8 cellular contexts compared by ENCODE assay signal in the genomic region with DNA sequence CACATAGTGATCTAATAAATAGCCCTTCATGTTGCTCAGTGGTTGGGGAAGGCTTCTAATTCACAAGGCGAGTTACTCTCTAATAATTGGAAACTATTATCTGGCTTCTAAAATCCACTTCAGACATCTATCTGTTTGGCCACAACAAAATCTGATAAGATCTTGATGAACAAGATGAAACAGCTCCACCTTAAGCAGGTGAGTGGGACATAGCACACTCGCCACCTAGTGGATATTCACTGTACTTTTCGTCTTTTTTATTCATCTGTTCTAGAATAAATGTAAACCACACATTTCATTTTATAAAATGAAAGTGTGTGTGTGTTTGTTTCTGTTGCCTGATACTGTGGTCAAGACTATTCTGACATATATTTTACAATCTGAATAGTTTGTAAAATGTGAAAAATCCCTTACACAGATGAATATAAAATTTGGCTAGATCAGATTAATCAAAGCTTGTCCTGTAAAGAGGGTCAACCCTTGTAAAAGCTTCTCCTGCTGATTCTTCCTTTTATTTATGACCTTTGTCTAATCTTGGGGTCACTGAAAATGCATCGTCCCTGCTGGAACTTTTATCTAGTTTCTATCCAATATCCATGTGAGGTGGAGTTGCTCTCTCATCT. TPM values are rescaled to one million over a fixed set of nuclear protein-coding genes. Genes with fewer than 3 reads are reported as not detected.
DNase-seq lines count a peak whose midpoint lies in the region; ATAC-seq and TF ChIP-seq lines count a peak whose summit lies in the region.

No MANE protein-coding gene starts in this region.

- H3K27me3 ChIP-seq in right atrium auricular region (no peaks in the 10 kb centered on the region), MM.1S (replicated peaks; ENCODE audit: insufficient read depth, low read length) (no peaks in the 10 kb centered on the region), ovary (no peaks in the 10 kb centered on the region)

- DNase-seq in right atrium auricular region (ENCODE audit: low spot score), result no peak
- DNase-seq in left ventricle myocardium superior, result no peak
- peak; percentile 37 for DNase-seq in HEK293T (ENCODE audit: extremely low spot score)
- DNase-seq in MM.1S, result peak; percentile 79
- peak; percentile 66 for DNase-seq in SK-MEL-5 (ENCODE audit: low read depth, low spot score)
- peak; percentile 14 for DNase-seq in germinal center (ENCODE audit: low spot score)
- no peak for DNase-seq in stimulated activated naive CD8-positive, alpha-beta T cell treated with anti-CD3 and anti-CD28 coated beads, Interleukin-15, Interleukin-2, amounts not matched to agents 100 U/mL and 50 U/mL, for 24 hours
- DNase-seq in ovary, result no peak

- no peaks in the 10 kb centered on the region for H4K20me1 ChIP-seq in MM.1S (ENCODE audit: insufficient read depth, low read length)

- CTCF ChIA-PET in HEK293T (lab: Yijun Ruan, JAX), result interaction anchor here (0.6 to 1.9 kb wide), 6 partner anchors 9 to 57 kb away, joined by 3 to 6 read pairs (median 3); a partner anchor contains a TSS

- no peaks in the 10 kb centered on the region for H3K9me2 ChIP-seq in MM.1S (replicated peaks; ENCODE audit: insufficient read depth, low read length)

- H3K4me2 ChIP-seq in MM.1S (ENCODE audit: low read depth, low read length), result no peak overlapping the region

- H3F3A ChIP-seq in MM.1S (ENCODE audit: insufficient read depth, low read length), result no peaks in the 10 kb centered on the region

- 5 to 12% (median 7%) methylated on average over 4 of the region's 4 CpGs for WGBS in ovary, 3 donors

- TF ChIP-seq EP300 in ovary (IDR thresholded peaks at IDR 0.05), result no peak

- intact Hi-C loops in left ventricle myocardium superior (cut with micrococcal nuclease) (no loop called here), ovary (cut with DNase I) (no loop called here)

- no peak for ATAC-seq in left ventricle myocardium superior
- peak; percentile 43 for ATAC-seq in stimulated activated naive CD8-positive, alpha-beta T cell treated with anti-CD3 and anti-CD28 coated beads, Interleukin-15, Interleukin-2, amounts not matched to agents 100 U/mL and 50 U/mL, for 24 hours

- H3K4me3 ChIP-seq in right atrium auricular region (no peak overlapping the region), MM.1S (ENCODE audit: low read length) (no peak overlapping the region), ovary (no peak overlapping the region)

- in situ Hi-C loops in SK-MEL-5 (cut with HindIII; ENCODE audit: low pct_unique_long_range_greater_than_20kb, low sequenced_read_pairs), result no loop called here

- H3K4me1 ChIP-seq in right atrium auricular region, result no peaks in the 10 kb centered on the region
- no peaks in the 10 kb centered on the region for H3K4me1 ChIP-seq in MM.1S (ENCODE audit: low read length)
- no peaks in the 10 kb centered on the region for H3K4me1 ChIP-seq in ovary (ENCODE audit: insufficient read depth)

- no peak for TF ChIP-seq POLR2A in ovary (IDR thresholded peaks at IDR 0.05)

- H2AFZ ChIP-seq in MM.1S (ENCODE audit: low read length), result no peak overlapping the region

- POLR2A ChIA-PET in HEK293T (lab: Yijun Ruan, JAX), result interaction anchor here (0.7 kb wide), 1 partner anchor 1022 kb away, joined by 3 read pairs; no protein-coding TSS in a partner anchor

- H3K79me2 ChIP-seq in MM.1S (ENCODE audit: low read length), result no peaks in the 10 kb centered on the region

- no peaks in the 10 kb centered on the region for H3K36me3 ChIP-seq in right atrium auricular region
- H3K36me3 ChIP-seq in MM.1S (replicated peaks; ENCODE audit: insufficient read depth, low read length), result no peaks in the 10 kb centered on the region
- no peaks in the 10 kb centered on the region for H3K36me3 ChIP-seq in ovary

- peak; percentile 35 to 75 for TF ChIP-seq CTCF in right atrium auricular region (IDR thresholded peaks at IDR 0.05)
- TF ChIP-seq CTCF in MM.1S (IDR thresholded peaks at IDR 0.05; ENCODE audit: low read length), result peak; percentile 95
- no peak for TF ChIP-seq CTCF in ovary (IDR thresholded peaks at IDR 0.05)

- no peaks in the 10 kb centered on the region for H3K9me3 ChIP-seq in right atrium auricular region
- no peaks in the 10 kb centered on the region for H3K9me3 ChIP-seq in MM.1S (replicated peaks; ENCODE audit: insufficient read depth, low read length)
- no peaks in the 10 kb centered on the region for H3K9me3 ChIP-seq in ovary

- H3K9ac ChIP-seq in MM.1S (ENCODE audit: low read length), result no peak overlapping the region

- H3K27ac ChIP-seq in right atrium auricular region (no peak overlapping the region), MM.1S (ENCODE audit: low read length) (no peak overlapping the region), ovary (no peak overlapping the region)

TF ChIP-seq in HEK293T, 16 proteins besides CTCF, POLR2A, EP300 and RAD21:
- TF ChIP-seq L3MBTL2 (conservative IDR thresholded peaks at IDR 0.05) (no peak), HDGF (IDR thresholded peaks at IDR 0.05; ENCODE audit: borderline replicate concordance) (no peak), TARDBP (IDR thresholded peaks at IDR 0.05) (no peak), CTBP1 (IDR thresholded peaks at IDR 0.05; ENCODE audit: borderline replicate concordance) (no peak), NFRKB (IDR thresholded peaks at IDR 0.05) (no peak), SUZ12 (IDR thresholded peaks at IDR 0.05) (no peak), SP1 (IDR thresholded peaks at IDR 0.05) (no peak), LEF1 (IDR thresholded peaks at IDR 0.05; ENCODE audit: borderline replicate concordance) (no peak), ARNT (IDR thresholded peaks at IDR 0.05) (no peak)
- TF ChIP-seq, protein P1, sequence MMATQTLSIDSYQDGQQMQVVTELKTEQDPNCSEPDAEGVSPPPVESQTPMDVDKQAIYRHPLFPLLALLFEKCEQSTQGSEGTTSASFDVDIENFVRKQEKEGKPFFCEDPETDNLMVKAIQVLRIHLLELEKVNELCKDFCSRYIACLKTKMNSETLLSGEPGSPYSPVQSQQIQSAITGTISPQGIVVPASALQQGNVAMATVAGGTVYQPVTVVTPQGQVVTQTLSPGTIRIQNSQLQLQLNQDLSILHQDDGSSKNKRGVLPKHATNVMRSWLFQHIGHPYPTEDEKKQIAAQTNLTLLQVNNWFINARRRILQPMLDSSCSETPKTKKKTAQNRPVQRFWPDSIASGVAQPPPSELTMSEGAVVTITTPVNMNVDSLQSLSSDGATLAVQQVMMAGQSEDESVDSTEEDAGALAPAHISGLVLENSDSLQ (IDR thresholded peaks at IDR 0.05), result no peak

RNA-seq across cellular contexts. Expression of a gene that starts 26.5 kb away (rescaled TPM):
- total RNA-seq in right atrium auricular region (1 to 10 TPM; 1.1 to 1.7 TPM), left ventricle myocardium superior (0.22 TPM), ovary (1 to 10 TPM in 6 of 7 donors, under 1 TPM in 1; 0.24 to 7.0 (median 1.3) TPM)
- total RNA-seq in SK-MEL-5 (2014; rRNA removed; shearing (Covaris generic)), result not detected in 2 replicates
- not detected in 2 replicates for polyA plus RNA-seq in SK-MEL-5 (2015; cell fraction: cytosol; rRNA removed)
- polyA plus RNA-seq in SK-MEL-5 (2015; cell fraction: nucleus; rRNA removed), result not detected in 2 replicates
- 1 to 10 TPM; 1.5 to 2.7 TPM for polyA plus RNA-seq in ovary

Comparison
In these comparisons a context has a peak if more than half of its experiments do, and no peak if none do; other contexts are left out.
1. DNase-seq: peak in HEK293T (single experiment), MM.1S (single experiment), SK-MEL-5 (single experiment) and germinal center (single experiment); none in right atrium auricular region (single experiment), left ventricle myocardium superior (single experiment), stimulated activated naive CD8-positive, alpha-beta T cell treated with anti-CD3 and anti-CD28 coated beads, Interleukin-15, Interleukin-2, amounts not matched to agents 100 U/mL and 50 U/mL, for 24 hours (single experiment) and ovary (0 of 5).
2. CTCF ChIP-seq: peak in right atrium auricular region (2 of 2) and MM.1S (single experiment); none in ovary (0 of 3).